In the genomic region with DNA sequence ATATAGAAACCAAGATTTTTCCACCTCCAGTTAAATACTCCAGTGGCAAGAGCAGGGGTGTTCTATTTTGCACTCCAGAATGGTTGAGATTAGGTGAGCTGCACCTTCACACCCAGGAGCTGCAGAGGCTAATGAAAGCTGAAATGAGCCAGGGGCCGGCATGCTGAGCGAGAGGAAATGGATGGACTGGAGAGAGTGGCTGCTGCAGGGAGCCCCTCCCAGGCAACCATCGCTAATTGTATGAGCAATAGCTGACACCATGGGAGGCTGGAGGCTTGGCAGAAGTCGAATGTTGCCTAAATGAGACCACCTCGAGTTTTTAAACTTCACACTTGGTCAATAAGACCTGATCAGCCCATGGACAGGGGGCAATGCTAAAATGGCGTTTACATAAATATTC, we compare ENCODE assay signal across 23 cellular contexts.
"Had no signal": no experiment of that assay in that cellular context is flagged by ENCODE, and none has a peak within 500 bp of the region (broad histone marks: within the 10 kb centered on the region; RNA-seq: fewer than 3 reads in every experiment).

No MANE protein-coding gene starts in this region.

- ATAC-seq: gastrocnemius medialis; heart right ventricle; mucosa of descending colon; naive thymus-derived CD8-positive, alpha-beta T cell; psoas muscle; sciatic nerve; stimulated activated memory B cell treated with anti-CD40 and anti-IgM and Interleukin-4, amounts not matched to agents 10 μg/mL and 1 μg/mL and 100 μg/mL, for 72 hours had no signal

- H3K27ac ChIP-seq: colonic mucosa, esophagus muscularis mucosa, gastrocnemius medialis, heart right ventricle, neutrophil, psoas muscle, spleen, tibial artery, upper lobe of left lung, uterus had no signal

- H3K9me3 ChIP-seq: colonic mucosa, esophagus muscularis mucosa, gastrocnemius medialis, heart right ventricle, mucosa of descending colon, neutrophil, psoas muscle, spleen, tibial artery, upper lobe of left lung, uterus had no signal

- H3K4me1 ChIP-seq: colonic mucosa, esophagus muscularis mucosa, gastrocnemius medialis, heart right ventricle, psoas muscle, spleen, tibial artery, upper lobe of left lung, uterus had no signal

- DNase-seq: colonic mucosa; effector CD4-positive, alpha-beta T cell; gastrocnemius medialis; heart right ventricle; hypothalamus; kidney glomerular epithelial cell; mammary epithelial cell; mucosa of descending colon; naive thymus-derived CD8-positive, alpha-beta T cell; psoas muscle; retina; spleen; stimulated activated CD4-positive, alpha-beta T cell treated with anti-CD3 and anti-CD28 coated beads, Interleukin-15, amount 100 ng/mL, for 24 hours; stimulated activated CD4-positive, alpha-beta T cell treated with anti-CD3 and anti-CD28 coated beads, Interleukin-1b, Interleukin-23, amount 100 ng/mL, for 48 hours; stimulated activated CD4-positive, alpha-beta T cell treated with anti-CD3 and anti-CD28 coated beads, Interleukin-4, amount 100 ng/mL, for 24 hours; tibial artery; upper lobe of left lung; uterus had no signal

- H3K4me3 Mint-ChIP-seq: naive thymus-derived CD8-positive, alpha-beta T cell; stimulated activated memory B cell treated with anti-CD40 and anti-IgM and Interleukin-4, amounts not matched to agents 10 μg/mL and 1 μg/mL and 100 μg/mL, for 72 hours; stimulated activated naive CD8-positive, alpha-beta T cell treated with anti-CD3 and anti-CD28 coated beads, Interleukin-15, Interleukin-2, amounts not matched to agents 100 ng/mL and 50 ng/mL, for 24 hours had no signal

- H3K27ac Mint-ChIP-seq: stimulated activated memory B cell treated with anti-CD40 and anti-IgM and Interleukin-4, amounts not matched to agents 10 μg/mL and 1 μg/mL and 100 μg/mL, for 72 hours; stimulated activated naive CD8-positive, alpha-beta T cell treated with anti-CD3 and anti-CD28 coated beads, Interleukin-15, Interleukin-2, amounts not matched to agents 100 ng/mL and 50 ng/mL, for 24 hours had no signal

- H3K4me3 ChIP-seq: colonic mucosa, esophagus muscularis mucosa, gastrocnemius medialis, heart right ventricle, mucosa of descending colon, psoas muscle, spleen, tibial artery, upper lobe of left lung, uterus had no signal

- H3K27me3 ChIP-seq: colonic mucosa, esophagus muscularis mucosa, gastrocnemius medialis, heart right ventricle, neutrophil, spleen, tibial artery, upper lobe of left lung, uterus had no signal

- H3K27me3 Mint-ChIP-seq: stimulated activated memory B cell treated with anti-CD40 and anti-IgM and Interleukin-4, amounts not matched to agents 10 μg/mL and 1 μg/mL and 100 μg/mL, for 72 hours; stimulated activated naive CD8-positive, alpha-beta T cell treated with anti-CD3 and anti-CD28 coated beads, Interleukin-15, Interleukin-2, amounts not matched to agents 100 ng/mL and 50 ng/mL, for 24 hours had no signal

- H3K4me1 Mint-ChIP-seq: naive thymus-derived CD8-positive, alpha-beta T cell; stimulated activated memory B cell treated with anti-CD40 and anti-IgM and Interleukin-4, amounts not matched to agents 10 μg/mL and 1 μg/mL and 100 μg/mL, for 72 hours had no signal

- H3K9me3 Mint-ChIP-seq: stimulated activated naive CD8-positive, alpha-beta T cell treated with anti-CD3 and anti-CD28 coated beads, Interleukin-15, Interleukin-2, amounts not matched to agents 100 ng/mL and 50 ng/mL, for 24 hours had no signal

- H3K36me3 Mint-ChIP-seq: naive thymus-derived CD8-positive, alpha-beta T cell; stimulated activated memory B cell treated with anti-CD40 and anti-IgM and Interleukin-4, amounts not matched to agents 10 μg/mL and 1 μg/mL and 100 μg/mL, for 72 hours had no signal
